Comparison of ENCODE assay signal across 8 cellular contexts in the genomic region with DNA sequence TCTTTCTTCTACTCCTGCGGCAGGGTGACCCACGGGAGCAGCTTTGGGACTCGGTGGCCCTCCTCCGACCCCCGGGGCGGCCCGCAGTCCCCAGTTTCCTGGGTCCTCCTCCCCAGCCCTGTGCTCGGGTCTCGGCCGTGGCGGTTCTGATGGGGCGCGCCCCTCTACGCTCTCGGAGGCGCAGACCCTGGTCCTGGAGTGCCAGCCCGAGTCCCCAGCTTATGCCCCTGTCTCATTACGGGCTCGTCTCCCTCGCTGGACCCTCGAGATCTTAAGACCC. TPM values are rescaled to one million over a fixed set of nuclear protein-coding genes. Genes with fewer than 3 reads are reported as not detected.
A peak's percentile ranks its signal among the peaks of the same experiment; 100 is the strongest.
DNase-seq lines count a peak whose midpoint lies in the region; ATAC-seq and TF ChIP-seq lines count a peak whose summit lies in the region.

No MANE protein-coding gene starts in this region.

- H3K36me3 ChIP-seq in KOPT-K1 (ENCODE audit: insufficient read depth, low read length) (0 out of 2 replicates have a peak, but pooled peaks cover 5% of the 10 kb centered on the region), muscle layer of colon (ENCODE audit: insufficient read depth, low read length) (peaks cover 29% of the 10 kb centered on the region)

- TF ChIP-seq CTCF in dorsolateral prefrontal cortex (IDR thresholded peaks at IDR 0.05 in 54 of 56, conservative IDR thresholded peaks at IDR 0.05 in 2 of 56; ENCODE audit: low read depth in 1 of 56, partially characterized antibody in 56 of 56), result no peak

- peak overlapping the region; percentile 82 for H3K27ac ChIP-seq in KOPT-K1 (ENCODE audit: low read depth, low read length, poor library complexity, severe bottlenecking)
- H3K27ac ChIP-seq in dorsolateral prefrontal cortex, result peak overlapping the region; percentile 80 to 100 (median 99)
- peak overlapping the region; percentile 98 for H3K27ac ChIP-seq in muscle layer of colon (ENCODE audit: low read depth, low read length)

- H3K9me3 ChIP-seq in KOPT-K1 (ENCODE audit: insufficient read depth, low read length, poor library complexity, severe bottlenecking) (no peaks in the 10 kb centered on the region), muscle layer of colon (ENCODE audit: low read length) (no peaks in the 10 kb centered on the region)

- H3K4me1 ChIP-seq in muscle layer of colon (ENCODE audit: insufficient read depth, low read length), result peaks cover 38% of the 10 kb centered on the region

- DNase-seq in NCI-H748 (lab: John Stamatoyannopoulos, UW; ENCODE audit: unreplicated experiment) (peak; percentile 38), NCI-H748 treated with DMSO at 0.1 percent for 48 hours (lab: John Stamatoyannopoulos, UW) (no peak), dorsolateral prefrontal cortex (no peak), SHP77 (lab: John Stamatoyannopoulos, UW) (no peak)

- intact Hi-C loops in dorsolateral prefrontal cortex (cut with DNase I), result loop anchor here (1.0 kb wide), 4 partner anchors 15 to 32 kb away; no protein-coding TSS in a partner anchor

- H3K4me3 ChIP-seq in dorsolateral prefrontal cortex (peak overlapping the region; percentile 68 to 100 (median 98)), muscle layer of colon (ENCODE audit: low read depth in 1 of 2, low read length in 2 of 2) (peak overlapping the region; percentile 92 to 99)

- ATAC-seq in GM19035 (IDR thresholded peaks at IDR 0.05; ENCODE audit: unreplicated experiment) (no peak), HG03378 (IDR thresholded peaks at IDR 0.05; ENCODE audit: unreplicated experiment) (no peak)

- H3K27me3 ChIP-seq in dorsolateral prefrontal cortex, result no peaks in the 10 kb centered on the region
- H3K27me3 ChIP-seq in muscle layer of colon (ENCODE audit: control insufficient read depth in 1 of 2, insufficient read depth in 2 of 2, low read length in 2 of 2), result no peaks in the 10 kb centered on the region

- peak overlapping the region; percentile 92 for H3K9ac ChIP-seq in muscle layer of colon (ENCODE audit: low read length)

RNA-seq across cellular contexts. Expression of gene BTG2, which starts 0.4 kb away (rescaled TPM):
- 100 to 1,000 TPM in 3 of 120 experiments, 10 to 100 TPM in 117; 21.2 to 122 (median 33.4) TPM for total RNA-seq in dorsolateral prefrontal cortex

RNA-seq across cellular contexts. Expression of gene FMOD, which starts 45.2 kb away (rescaled TPM):
- 10 to 100 TPM in 7 of 120 experiments, 1 to 10 TPM in 108, under 1 TPM in 5; 0.38 to 15.4 (median 2.9) TPM for total RNA-seq in dorsolateral prefrontal cortex
